Comparison of ENCODE assay signal across 8 cellular contexts in the genomic region with DNA sequence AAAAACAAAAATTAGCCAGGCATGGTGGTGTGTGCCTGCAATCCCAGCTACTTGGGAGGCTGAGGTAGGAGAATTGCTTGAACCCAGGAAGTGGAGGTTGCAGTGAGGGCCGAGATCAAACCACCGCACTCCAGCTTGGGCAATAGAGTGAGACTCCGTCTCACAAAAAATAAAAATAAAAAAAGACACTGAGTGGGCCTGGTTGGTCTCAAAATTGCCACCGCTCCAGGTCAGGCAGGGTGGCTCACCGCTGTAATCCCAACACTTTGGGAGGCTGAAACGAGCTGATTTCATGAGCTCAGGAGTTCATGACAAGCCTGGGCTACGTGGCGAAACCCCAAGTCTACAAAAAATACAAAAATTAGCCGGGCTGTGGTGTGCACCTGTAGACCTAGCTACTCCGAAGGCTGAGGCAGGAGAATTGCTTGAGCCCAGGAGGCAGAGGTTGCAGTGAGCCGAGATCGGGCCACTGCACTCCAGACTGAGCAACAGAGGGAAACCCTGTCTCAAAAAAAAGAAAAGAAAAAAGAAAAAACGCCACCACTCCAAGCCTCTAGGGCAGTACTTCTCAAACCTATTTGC. TPM values are rescaled to one million over a fixed set of nuclear protein-coding genes. Genes with fewer than 3 reads are reported as not detected.
DNase-seq lines count a peak whose midpoint lies in the region; ATAC-seq and TF ChIP-seq lines count a peak whose summit lies in the region.

No MANE protein-coding gene starts in this region.

- H3K27me3 Mint-ChIP-seq in IgD-negative memory B cell (no peaks in the 10 kb centered on the region), naive B cell (no peaks in the 10 kb centered on the region)
- no peaks in the 10 kb centered on the region for H3K27me3 Mint-ChIP-seq in central memory CD8-positive, alpha-beta T cell

- TF ChIP-seq CTCF in AG10803 (conservative IDR thresholded peaks at IDR 0.05; ENCODE audit: low read length): no peak

- H3K27ac Mint-ChIP-seq in IgD-negative memory B cell (peak overlapping the region; percentile 96 to 98 (median 98)), naive B cell (peak overlapping the region; percentile 90 to 99 (median 98))
- H3K27ac Mint-ChIP-seq in central memory CD8-positive, alpha-beta T cell (ENCODE audit: low read depth): peak overlapping the region; percentile 95

- ATAC-seq in central memory CD8-positive, alpha-beta T cell (replicated peaks; ENCODE audit: extremely low read depth, poor library complexity, severe bottlenecking): no peak
- ATAC-seq in naive B cell (ENCODE audit: low read depth in 2 of 2) (no peak), HG02840 (IDR thresholded peaks at IDR 0.05; ENCODE audit: low FRiP score, unreplicated experiment) (no peak), HG02884 (IDR thresholded peaks at IDR 0.05; ENCODE audit: unreplicated experiment) (no peak)

- H3K9me3 Mint-ChIP-seq in IgD-negative memory B cell: no peaks in the 10 kb centered on the region
- H3K9me3 Mint-ChIP-seq in central memory CD8-positive, alpha-beta T cell: no peaks in the 10 kb centered on the region
- H3K9me3 Mint-ChIP-seq in naive B cell: no peaks in the 10 kb centered on the region

- peak overlapping the region; percentile 96 to 99 (median 98) for H3K4me3 Mint-ChIP-seq in IgD-negative memory B cell
- H3K4me3 Mint-ChIP-seq in central memory CD8-positive, alpha-beta T cell: peak overlapping the region; percentile 100
- H3K4me3 Mint-ChIP-seq in naive B cell: peak overlapping the region; percentile 98 to 100 (median 99)

- H3K4me3 ChIP-seq in AG10803 (ENCODE audit: low read length): peak overlapping the region; percentile 94

- no peak for DNase-seq in AG10803 (ENCODE audit: low read depth)
- DNase-seq in central memory CD8-positive, alpha-beta T cell (ENCODE audit: low spot score in 2 of 2): no peak
- DNase-seq in naive B cell: no peak
- DNase-seq in NCI-H2029 treated with DMSO at 0.1 percent for 48 hours (lab: John Stamatoyannopoulos, UW): no peak
- no peak for DNase-seq in SIG-M5 treated with dmso at 0.1 percent for 504 hours (lab: John Stamatoyannopoulos, UW; ENCODE audit: unreplicated experiment)

- H3K36me3 Mint-ChIP-seq in IgD-negative memory B cell (peaks cover 4% of the 10 kb centered on the region), naive B cell (no peaks in the 10 kb centered on the region)
- peaks cover 48% of the 10 kb centered on the region for H3K36me3 Mint-ChIP-seq in central memory CD8-positive, alpha-beta T cell (ENCODE audit: insufficient read depth)

- peaks cover 26 to 30% (median 29%) of the 10 kb centered on the region in 3 donors for H3K4me1 Mint-ChIP-seq in IgD-negative memory B cell
- peaks cover 34% of the 10 kb centered on the region for H3K4me1 Mint-ChIP-seq in central memory CD8-positive, alpha-beta T cell
- peaks cover 39 to 57% (median 48%) of the 10 kb centered on the region in 3 donors for H3K4me1 Mint-ChIP-seq in naive B cell

RNA-seq across cellular contexts. Expression of a gene that starts 1.8 kb away (rescaled TPM):
- 87.9 TPM for polyA plus RNA-seq in IgD-negative memory B cell
- polyA plus RNA-seq in naive B cell (ENCODE audit: low read depth in 6 of 6): 10 to 100 TPM; 12.2 to 73.3 (median 36.3) TPM

RNA-seq across cellular contexts. Expression of a gene that starts 7.8 kb away (rescaled TPM):
- polyA plus RNA-seq in IgD-negative memory B cell: not detected
- polyA plus RNA-seq in naive B cell (ENCODE audit: low read depth in 6 of 6): not detected
